Comparison of ENCODE assay signal across 8 cellular contexts in genomic region chr19:4639531-4640246, GRCh38. TPM values are rescaled to one million over a fixed set of nuclear protein-coding genes. Genes with fewer than 3 reads are reported as not detected.
DNase-seq lines count a peak whose midpoint lies in the region; ATAC-seq, FAIRE-seq and TF ChIP-seq lines count a peak whose summit lies in the region.

No MANE protein-coding gene starts in this region.

- POLR2A ChIA-PET in K562 (lab: Yijun Ruan, JAX) (interaction anchor here (0.6 kb wide), 1 partner anchor 189 kb away, joined by 3 read pairs; no protein-coding TSS in a partner anchor), HepG2 (lab: Yijun Ruan, JAX) (interaction anchor here (0.9 to 1.4 kb wide), 2 partner anchors 32 to 77 kb away, joined by 3 read pairs; no protein-coding TSS in a partner anchor)

- H4K20me1 ChIP-seq in K562 (replicated peaks; ENCODE audit: control insufficient read depth, insufficient read depth, low read length) (no peaks in the 10 kb centered on the region), HepG2 (ENCODE audit: insufficient read depth, low read length) (peaks cover 9% of the 10 kb centered on the region; the same call in 1 of the 2 replicates)

- H3K9ac ChIP-seq in HUES48 (ENCODE audit: low read depth, low read length) (no peak overlapping the region), K562 (ENCODE audit: insufficient read depth in 1 of 2, low read depth in 2 of 2, low read length in 2 of 2) (peak overlapping the region; percentile 76 to 92), HepG2 (ENCODE audit: insufficient read depth, low read depth, low read length) (peak overlapping the region; percentile 98)

- TSS peak; percentile 55 for BruUV-seq in K562 (replicated peaks; lab: Mats Ljungman, UMichigan)
- no TSS peak for BruUV-seq in HepG2 (replicated peaks; lab: Mats Ljungman, UMichigan)

- intact Hi-C loops in K562 (cut with micrococcal nuclease) = loop anchor here (5.0 kb wide), 2 partner anchors 82 to 237 kb away; partner anchors contain the start of genes CHAF1A, SEMA6B and SH3GL1
- intact Hi-C loops in HepG2 (cut with micrococcal nuclease; ENCODE audit: unreplicated experiment) = no loop called here
- intact Hi-C loops in thyroid gland (cut with DNase I) = loop anchor here (5.0 kb wide), 2 partner anchors 62 to 82 kb away; partner anchors contain the start of gene SEMA6B

- no peaks in the 10 kb centered on the region for H3K9me1 ChIP-seq in K562 (ENCODE audit: control insufficient read depth, insufficient read depth, low read length)

- peaks cover 7% of the 10 kb centered on the region for H3K27me3 Mint-ChIP-seq in activated naive CD4-positive, alpha-beta T cell treated with anti-CD3 and anti-CD28 coated beads, Interleukin-2, amount 10 ng/mL, durations not matched to agents 7 days and 5 days

- H3K4me1 ChIP-seq in HUES48 (ENCODE audit: control insufficient read depth, insufficient read depth, low read length) (0 out of 2 replicates have a peak, but pooled peaks cover 2% of the 10 kb centered on the region), K562 (replicated peaks in 1 of 2; ENCODE audit: control insufficient read depth in 2 of 2, insufficient read depth in 2 of 2, low read length in 2 of 2) (peaks cover 28 to 58% of the 10 kb centered on the region in 2 experiments), HepG2 (ENCODE audit: insufficient read depth, low read length) (peaks cover 43% of the 10 kb centered on the region), thyroid gland (peaks cover 8 to 16% of the 10 kb centered on the region in 2 donors)

- FAIRE-seq in K562 (lab: Jason Lieb, UNC) (no peak), HepG2 (lab: Jason Lieb, UNC) (no peak)

- peak overlapping the region; percentile 82 for H3K27ac Mint-ChIP-seq in activated naive CD4-positive, alpha-beta T cell treated with anti-CD3 and anti-CD28 coated beads, Interleukin-2, amount 10 ng/mL, durations not matched to agents 7 days and 5 days

- DNase-seq in activated naive CD4-positive, alpha-beta T cell treated with anti-CD3 and anti-CD28 coated beads, Interleukin-2, amount 10 ng/mL, durations not matched to agents 7 days and 5 days = no peak
- DNase-seq in activated naive CD4-positive, alpha-beta T cell treated with Interleukin-2 at 50 U/mL for 16 hours = no peak
- DNase-seq in K562 (ENCODE audit: extremely low read depth in 1 of 4, low spot score in 3 of 4) (peak in 1 of 4 experiments; percentile 29), HepG2 (ENCODE audit: low spot score) (peak; percentile 62), thyroid gland (peak in 1 of 2 donors; percentile 19)
- no peak for DNase-seq in stimulated activated CD4-positive, alpha-beta T cell treated with anti-CD3 and anti-CD28 coated beads, Interleukin-15, amount 100 ng/mL, for 24 hours

- TF ChIP-seq POLR2A in K562 (conservative IDR thresholded peaks at IDR 0.05) (no peak), HepG2 (IDR thresholded peaks at IDR 0.05; ENCODE audit: insufficient read depth in 1 of 2, low read depth in 2 of 2, low read length in 2 of 2) (peak; percentile 15 to 49; a peak in 2 of 4 replicates), thyroid gland (IDR thresholded peaks at IDR 0.05) (peak in 1 of 2 donors; percentile 2)

- no peak for ATAC-seq in K562
- ATAC-seq in HepG2 = peak; percentile 51
- no peak for ATAC-seq in GM21390 (IDR thresholded peaks at IDR 0.05; ENCODE audit: unreplicated experiment)

- no peaks in the 10 kb centered on the region for H3K36me3 ChIP-seq in HUES48 (ENCODE audit: control insufficient read depth, insufficient read depth, low read length)
- H3K36me3 ChIP-seq in K562 (ENCODE audit: control insufficient read depth, insufficient read depth, low read length) = no peaks in the 10 kb centered on the region
- H3K36me3 ChIP-seq in HepG2 (replicated peaks in 1 of 2; ENCODE audit: control insufficient read depth in 1 of 2, insufficient read depth in 2 of 2, low read length in 2 of 2) = no peaks in the 10 kb centered on the region
- H3K36me3 ChIP-seq in thyroid gland = no peaks in the 10 kb centered on the region

- peaks cover 45% of the 10 kb centered on the region for H3K4me1 Mint-ChIP-seq in activated naive CD4-positive, alpha-beta T cell treated with anti-CD3 and anti-CD28 coated beads, Interleukin-2, amount 10 ng/mL, durations not matched to agents 7 days and 5 days

- H3K4me3 Mint-ChIP-seq in activated naive CD4-positive, alpha-beta T cell treated with anti-CD3 and anti-CD28 coated beads, Interleukin-2, amount 10 ng/mL, durations not matched to agents 7 days and 5 days = peak overlapping the region; percentile 98

- H2AFZ ChIP-seq in K562 (ENCODE audit: low read depth, low read length) (peak overlapping the region; percentile 86), HepG2 (ENCODE audit: low read length) (no peak overlapping the region)

- TF ChIP-seq RAD21 in K562 (CRISPR knock-in tag; conservative IDR thresholded peaks at IDR 0.05 in 1 of 2, IDR thresholded peaks at IDR 0.05 in 1 of 2) (no peak), HepG2 (CRISPR knock-in tag; IDR thresholded peaks at IDR 0.05) (no peak)

- in situ Hi-C loops in K562 (cut with MboI) (loop anchor here (5.0 kb wide), 1 partner anchor 62 kb away; no protein-coding TSS in a partner anchor), HepG2 (cut with HindIII; ENCODE audit: extremely low pct_ligation_motif_present, low pct_unique_long_range_greater_than_20kb) (loop anchor here (5.0 kb wide), 1 partner anchor 62 kb away; no protein-coding TSS in a partner anchor)

- 19% methylated on average over 37 of the region's 39 CpGs for WGBS in K562 (ENCODE audit: insufficient coverage, low coverage, missing lambda C conversion rate)
- WGBS in HepG2 (ENCODE audit: low lambda C conversion rate) = 3% methylated on average over 16 of the region's 39 CpGs
- 15 to 54% methylated on average over 6 to 16 of the region's 39 CpGs for WGBS in thyroid gland, 2 donors

- TF ChIP-seq EP300 in K562 (IDR thresholded peaks at IDR 0.05; ENCODE audit: low read length) = no peak
- TF ChIP-seq EP300 in HepG2 (IDR thresholded peaks at IDR 0.05; ENCODE audit: low read depth in 2 of 2, low read length in 2 of 2) = 0 out of 4 replicates have a peak, but pooled peaks of 1 of the 2 experiments have one; percentile 24
- TF ChIP-seq EP300 in HepG2 (CRISPR knock-in tag; IDR thresholded peaks at IDR 0.05; ENCODE audit: borderline replicate concordance) = no peak

- H3K4me3 ChIP-seq in HUES48 (ENCODE audit: low read depth, low read length) = peak overlapping the region; percentile 75
- peak overlapping the region; percentile 71 for H3K4me3 ChIP-seq in K562
- H3K4me3 ChIP-seq in HepG2 (replicated peaks in 1 of 3; ENCODE audit: insufficient read depth in 1 of 3, low read depth in 2 of 3, low read length in 3 of 3) = peak overlapping the region; percentile 80 to 99 (median 98)
- H3K4me3 ChIP-seq in thyroid gland (replicated peaks in 1 of 3) = peak overlapping the region in 1 of 3 donors; percentile 45

- H3K27ac ChIP-seq in HUES48 (ENCODE audit: low read depth, low read length) (no peak overlapping the region), K562 (ENCODE audit: extremely low read depth, low read depth, low read length) (peak overlapping the region; percentile 59; the same call in 2 of the 3 replicates), HepG2 (ENCODE audit: extremely low read length, insufficient read depth, low read length) (peak overlapping the region; percentile 90), thyroid gland (peak overlapping the region in 2 of 3 donors; percentile 0 to 61)

- H3K4me2 ChIP-seq in K562 (ENCODE audit: insufficient read depth, low read length) (peak overlapping the region; percentile 98), HepG2 (ENCODE audit: low read depth, low read length) (peak overlapping the region; percentile 74)

- H3K9me3 Mint-ChIP-seq in activated naive CD4-positive, alpha-beta T cell treated with anti-CD3 and anti-CD28 coated beads, Interleukin-2, amount 10 ng/mL, durations not matched to agents 7 days and 5 days = no peaks in the 10 kb centered on the region

- H3K79me2 ChIP-seq in K562 (ENCODE audit: control insufficient read depth, insufficient read depth, low read length) (peaks cover 17% of the 10 kb centered on the region), HepG2 (ENCODE audit: insufficient read depth, low read length) (peaks cover 33% of the 10 kb centered on the region)

- no peak for TF ChIP-seq CTCF in K562 (IDR thresholded peaks at IDR 0.05 in 2 of 3, conservative IDR thresholded peaks at IDR 0.05 in 1 of 3; ENCODE audit: insufficient read depth in 2 of 3, low read depth in 1 of 3, low read length in 3 of 3)
- TF ChIP-seq CTCF in HepG2 (CRISPR knock-in tag; IDR thresholded peaks at IDR 0.05) = no peak
- no peak for TF ChIP-seq CTCF in thyroid gland (IDR thresholded peaks at IDR 0.05)

- peaks cover 6% of the 10 kb centered on the region for H3K36me3 Mint-ChIP-seq in activated naive CD4-positive, alpha-beta T cell treated with anti-CD3 and anti-CD28 coated beads, Interleukin-2, amount 10 ng/mL, durations not matched to agents 7 days and 5 days

- H3K9me3 ChIP-seq in HUES48 (ENCODE audit: control insufficient read depth, insufficient read depth, low read length) (no peaks in the 10 kb centered on the region), K562 (replicated peaks; ENCODE audit: control insufficient read depth, insufficient read depth, low read depth, low read length) (no peaks in the 10 kb centered on the region), HepG2 (ENCODE audit: low read length) (no peaks in the 10 kb centered on the region), thyroid gland (no peaks in the 10 kb centered on the region)

- H3K27me3 ChIP-seq in HUES48 (ENCODE audit: control insufficient read depth, insufficient read depth, low read length) = peaks cover 13% of the 10 kb centered on the region
- no peaks in the 10 kb centered on the region for H3K27me3 ChIP-seq in K562 (ENCODE audit: control insufficient read depth in 2 of 2, insufficient read depth in 2 of 2, low read length in 2 of 2)
- H3K27me3 ChIP-seq in HepG2 (ENCODE audit: control insufficient read depth in 1 of 2, insufficient read depth in 2 of 2, low read length in 2 of 2) = no peaks in the 10 kb centered on the region; a peak in 1 of 5 replicates
- H3K27me3 ChIP-seq in thyroid gland = no peaks in the 10 kb centered on the region

- CTCF ChIA-PET in activated naive CD4-positive, alpha-beta T cell treated with anti-CD3 and anti-CD28 coated beads, Interleukin-2, amount 10 ng/mL, durations not matched to agents 7 days and 5 days (lab: Charles Lee) = interaction anchor here (1.5 kb wide), 1 partner anchor 15 kb away, joined by 3 read pairs; no protein-coding TSS in a partner anchor
- CTCF ChIA-PET in K562 (lab: Yijun Ruan, JAX; ENCODE audit: low intra/inter-chr PET ratio) (no interaction called here), HepG2 (lab: Yijun Ruan, JAX; ENCODE audit: low intra/inter-chr PET ratio, low total read pairs) (no interaction called here)

RNA-seq across cellular contexts. Expression of gene TNFAIP8L1, which starts 0.4 kb away (rescaled TPM):
- 10.7 and 24.6 TPM in 2 replicates for total RNA-seq in K562 (2011; cell fraction: chromatin; rRNA removed; ENCODE audit: low replicate concordance)
- 13.8 and 17.5 TPM in 2 replicates for total RNA-seq in K562 (2011; cell fraction: nucleolus; rRNA removed)
- 10.7 and 12.8 TPM in 2 replicates for total RNA-seq in K562 (2011; cell fraction: nucleoplasm; rRNA removed)
- total RNA-seq in K562 (2014; rRNA removed) (4.0 and 4.4 TPM in 2 replicates), K562 (2014; rRNA removed; fragmentation: Illumina TruSeq; extraction: Trizol) (4.3 and 4.6 TPM in 2 replicates), K562 (2015; rRNA removed; fragmentation: Illumina TruSeq; extraction: Trizol) (4.9 and 5.4 TPM in 2 replicates), K562 (2021) (6.5 and 9.3 TPM in 2 replicates), HepG2 (2016; rRNA removed; fragmentation: Illumina TruSeq; extraction: Trizol) (18.9 and 21.4 TPM in 2 replicates), thyroid gland (1 to 10 TPM; 3.8 to 9.5 (median 7.8) TPM)
- polyA plus RNA-seq in K562 (2011; rRNA removed) (5.7 and 8.0 TPM in 2 replicates), K562 (2014; fragmentation: Illumina TruSeq; extraction: Trizol) (6.6 and 7.3 TPM in 2 replicates), K562 (2014; fragmentation: Nextera tagmentation; extraction: Ambion mirVana) (1 to 10 TPM in 1 of 2 experiments, under 1 TPM in 1; 0.69 to 1.0 TPM), K562 (2014; rRNA removed) (6.8 and 7.3 TPM in 2 replicates), HepG2 (2011; rRNA removed) (13.4 and 14.2 TPM in 2 replicates)
- 8.2 and 15.6 TPM in 2 replicates for polyA plus RNA-seq in K562 (2011; cell fraction: cytosol; rRNA removed)
- polyA plus RNA-seq in K562 (2011; cell fraction: nucleus; rRNA removed) = 3.0 and 4.8 TPM in 2 replicates
- 7.6 and 10.7 TPM in 2 replicates for polyA plus RNA-seq in K562 (2012)
- polyA minus RNA-seq in K562 (2011; rRNA and poly(A)+ RNA removed) = 4.5 and 8.6 TPM in 2 replicates
- 4.7 and 6.4 TPM in 2 replicates for polyA minus RNA-seq in K562 (2011; cell fraction: cytosol; rRNA and poly(A)+ RNA removed)
- polyA minus RNA-seq in K562 (2011; cell fraction: nucleus; rRNA and poly(A)+ RNA removed) = 3.0 and 4.6 TPM in 2 replicates
- total RNA-seq in HepG2 (2016; cell fraction: cytosol; rRNA removed; fragmentation: Illumina TruSeq; extraction: Trizol; ENCODE audit: low read depth) = 5.7 and 6.2 TPM in 2 replicates
- total RNA-seq in HepG2 (2016; cell fraction: insoluble cytoplasmic fraction; rRNA removed; fragmentation: Illumina TruSeq; extraction: Trizol) = 15.8 and 20.8 TPM in 2 replicates
- 17.1 and 17.6 TPM in 2 replicates for total RNA-seq in HepG2 (2016; cell fraction: membrane; rRNA removed; fragmentation: Illumina TruSeq; extraction: Trizol)
- total RNA-seq in HepG2 (2016; cell fraction: nucleus; rRNA removed; fragmentation: Illumina TruSeq; extraction: Trizol) = 9.7 and 12.6 TPM in 2 replicates
- polyA plus RNA-seq in HepG2 (2011; cell fraction: cytosol; rRNA removed) = 16.1 and 16.8 TPM in 2 replicates
- polyA plus RNA-seq in HepG2 (2011; cell fraction: nucleus; rRNA removed) = 7.6 and 8.4 TPM in 2 replicates
- polyA plus RNA-seq in HepG2 (2012) = 11.6 and 15.1 TPM in 2 replicates
- 5.3 and 5.7 TPM in 2 replicates for polyA plus RNA-seq in HepG2 (2016; cell fraction: cytosol; fragmentation: Illumina TruSeq; extraction: Trizol; ENCODE audit: low read depth)
- 20.0 and 23.7 TPM in 2 replicates for polyA plus RNA-seq in HepG2 (2016; cell fraction: insoluble cytoplasmic fraction; fragmentation: Illumina TruSeq; extraction: Trizol; ENCODE audit: low read depth)
- 13.6 and 14.4 TPM in 2 replicates for polyA plus RNA-seq in HepG2 (2016; cell fraction: membrane; fragmentation: Illumina TruSeq; extraction: Trizol; ENCODE audit: low read depth)
- polyA plus RNA-seq in HepG2 (2016; cell fraction: nucleus; fragmentation: Illumina TruSeq; extraction: Trizol; ENCODE audit: insufficient read depth, low read depth) = 15.4 and 17.2 TPM in 2 replicates
- 2.7 and 20.5 TPM in 2 replicates for polyA minus RNA-seq in HepG2 (2011; rRNA and poly(A)+ RNA removed; ENCODE audit: low replicate concordance)
- 10.1 and 10.4 TPM in 2 replicates for polyA minus RNA-seq in HepG2 (2011; cell fraction: cytosol; rRNA and poly(A)+ RNA removed)
- polyA minus RNA-seq in HepG2 (2011; cell fraction: nucleus; rRNA and poly(A)+ RNA removed) = 8.8 and 9.0 TPM in 2 replicates

RNA-seq across cellular contexts. Expression of gene MYDGF, which starts 30.5 kb away (rescaled TPM):
- total RNA-seq in K562 (2011; cell fraction: chromatin; rRNA removed; ENCODE audit: low replicate concordance) = 55.1 and 137 TPM in 2 replicates
- total RNA-seq in K562 (2011; cell fraction: nucleolus; rRNA removed) = 204 and 212 TPM in 2 replicates
- 127 and 144 TPM in 2 replicates for total RNA-seq in K562 (2011; cell fraction: nucleoplasm; rRNA removed)
- total RNA-seq in K562 (2014; rRNA removed) = 131 and 143 TPM in 2 replicates
- total RNA-seq in K562 (2014; rRNA removed; fragmentation: Illumina TruSeq; extraction: Trizol) = 52.2 and 67.5 TPM in 2 replicates
- total RNA-seq in K562 (2015; rRNA removed; fragmentation: Illumina TruSeq; extraction: Trizol) = 81.6 and 83.0 TPM in 2 replicates
- 91.5 and 96.7 TPM in 2 replicates for total RNA-seq in K562 (2021)
- polyA plus RNA-seq in K562 (2011; rRNA removed) = 82.1 and 86.0 TPM in 2 replicates
- 118 and 186 TPM in 2 replicates for polyA plus RNA-seq in K562 (2011; cell fraction: cytosol; rRNA removed)
- polyA plus RNA-seq in K562 (2011; cell fraction: nucleus; rRNA removed) = 46.8 and 51.5 TPM in 2 replicates
- 164 and 292 TPM in 2 replicates for polyA plus RNA-seq in K562 (2012)
- polyA plus RNA-seq in K562 (2014; fragmentation: Illumina TruSeq; extraction: Trizol) = 60.5 and 66.6 TPM in 2 replicates
- 10 to 100 TPM in 1 of 2 experiments, 1 to 10 TPM in 1; 4.2 to 12.6 TPM for polyA plus RNA-seq in K562 (2014; fragmentation: Nextera tagmentation; extraction: Ambion mirVana)
- 141 and 166 TPM in 2 replicates for polyA plus RNA-seq in K562 (2014; rRNA removed)
- polyA minus RNA-seq in K562 (2011; rRNA and poly(A)+ RNA removed) = 17.9 and 26.4 TPM in 2 replicates
- polyA minus RNA-seq in K562 (2011; cell fraction: cytosol; rRNA and poly(A)+ RNA removed) = 32.6 and 58.7 TPM in 2 replicates
- polyA minus RNA-seq in K562 (2011; cell fraction: nucleus; rRNA and poly(A)+ RNA removed) = 14.4 and 24.1 TPM in 2 replicates
- total RNA-seq in HepG2 (2016; rRNA removed; fragmentation: Illumina TruSeq; extraction: Trizol) = 51.2 and 116 TPM in 2 replicates
- total RNA-seq in HepG2 (2016; cell fraction: cytosol; rRNA removed; fragmentation: Illumina TruSeq; extraction: Trizol; ENCODE audit: low read depth) = 22.6 and 23.9 TPM in 2 replicates
- total RNA-seq in HepG2 (2016; cell fraction: insoluble cytoplasmic fraction; rRNA removed; fragmentation: Illumina TruSeq; extraction: Trizol) = 51.8 and 121 TPM in 2 replicates
- total RNA-seq in HepG2 (2016; cell fraction: membrane; rRNA removed; fragmentation: Illumina TruSeq; extraction: Trizol) = 39.4 and 44.5 TPM in 2 replicates
- total RNA-seq in HepG2 (2016; cell fraction: nucleus; rRNA removed; fragmentation: Illumina TruSeq; extraction: Trizol) = 80.0 and 98.1 TPM in 2 replicates
- 195 and 198 TPM in 2 replicates for polyA plus RNA-seq in HepG2 (2011; rRNA removed)
- 230 and 342 TPM in 2 replicates for polyA plus RNA-seq in HepG2 (2011; cell fraction: cytosol; rRNA removed)
- 115 and 125 TPM in 2 replicates for polyA plus RNA-seq in HepG2 (2011; cell fraction: nucleus; rRNA removed)
- 153 and 214 TPM in 2 replicates for polyA plus RNA-seq in HepG2 (2012)
- polyA plus RNA-seq in HepG2 (2016; cell fraction: cytosol; fragmentation: Illumina TruSeq; extraction: Trizol; ENCODE audit: low read depth) = 30.7 and 35.4 TPM in 2 replicates
- polyA plus RNA-seq in HepG2 (2016; cell fraction: insoluble cytoplasmic fraction; fragmentation: Illumina TruSeq; extraction: Trizol; ENCODE audit: low read depth) = 58.1 and 61.6 TPM in 2 replicates
- polyA plus RNA-seq in HepG2 (2016; cell fraction: membrane; fragmentation: Illumina TruSeq; extraction: Trizol; ENCODE audit: low read depth) = 39.4 and 41.3 TPM in 2 replicates
- 174 and 190 TPM in 2 replicates for polyA plus RNA-seq in HepG2 (2016; cell fraction: nucleus; fragmentation: Illumina TruSeq; extraction: Trizol; ENCODE audit: insufficient read depth, low read depth)
- 65.4 and 78.5 TPM in 2 replicates for polyA minus RNA-seq in HepG2 (2011; rRNA and poly(A)+ RNA removed; ENCODE audit: low replicate concordance)
- polyA minus RNA-seq in HepG2 (2011; cell fraction: cytosol; rRNA and poly(A)+ RNA removed) = 53.5 and 66.5 TPM in 2 replicates
- 27.7 and 29.1 TPM in 2 replicates for polyA minus RNA-seq in HepG2 (2011; cell fraction: nucleus; rRNA and poly(A)+ RNA removed)
- 10 to 100 TPM; 48.0 to 72.6 (median 65.2) TPM for total RNA-seq in thyroid gland
